In the genomic region with DNA sequence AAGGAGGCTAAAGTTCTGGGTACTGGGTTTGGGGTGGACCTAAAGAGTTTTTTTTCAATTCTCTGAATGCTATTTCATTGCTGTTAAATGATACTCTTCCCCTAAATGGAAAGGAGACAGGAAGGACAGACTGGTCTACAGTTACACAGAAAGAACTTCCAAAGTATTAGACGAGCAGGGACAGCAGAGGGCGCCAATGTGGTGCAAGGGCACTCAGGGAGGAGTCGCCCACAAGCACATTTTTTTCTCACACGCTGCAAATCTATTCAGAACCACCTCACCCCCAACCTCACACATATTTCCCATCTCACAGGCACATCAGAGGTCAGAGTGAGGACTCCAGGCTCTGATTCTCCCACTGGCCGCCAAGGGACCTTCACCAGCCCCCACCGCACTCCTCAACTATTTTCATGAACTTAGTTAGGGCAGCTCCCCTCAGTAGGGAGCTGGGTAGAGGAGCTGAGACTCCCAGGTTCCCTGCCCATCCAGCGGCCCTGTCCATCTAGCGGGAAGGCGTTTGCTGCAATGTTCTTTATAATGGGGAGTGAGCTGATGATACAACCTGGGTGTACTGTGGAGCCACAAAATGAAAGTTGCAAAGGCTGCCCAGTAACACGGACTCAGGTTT, we compare ENCODE assay signal across 8 cellular contexts. TPM values are rescaled to one million over a fixed set of nuclear protein-coding genes. Genes with fewer than 3 reads are reported as not detected.
DNase-seq lines count a peak whose midpoint lies in the region; ATAC-seq and TF ChIP-seq lines count a peak whose summit lies in the region.

No MANE protein-coding gene starts in this region.

- DNase-seq in DMS153 treated with DMSO at 0.1 percent for 48 hours (lab: John Stamatoyannopoulos, UW; ENCODE audit: unreplicated experiment) (peak; percentile 70), NCI-H524 (lab: John Stamatoyannopoulos, UW) (peak; percentile 72 to 87), colonic mucosa (peak; percentile 94), left kidney (ENCODE audit: low read depth, low spot score) (peak; percentile 93)
- peak; percentile 69 to 80 for DNase-seq in activated CD4-positive, alpha-beta T cell treated with anti-CD3 and anti-CD28 coated beads for 24 hours (ENCODE audit: low read depth in 2 of 2)
- DNase-seq in stimulated activated CD4-positive, alpha-beta T cell treated with anti-CD3 and anti-CD28 coated beads, Interleukin-2, amount 100 ng/mL, for 4 hours (ENCODE audit: low read depth), result peak; percentile 63

- peaks cover 32% of the 10 kb centered on the region for H3K27me3 ChIP-seq in colonic mucosa

- peak; percentile 53 for ATAC-seq in HG03378 (IDR thresholded peaks at IDR 0.05; ENCODE audit: unreplicated experiment)
- no peak for ATAC-seq in GM18867 (IDR thresholded peaks at IDR 0.05; ENCODE audit: unreplicated experiment)

- H3K4me1 ChIP-seq in colonic mucosa, result peaks cover 12% of the 10 kb centered on the region

- peak overlapping the region; percentile 27 for H3K27ac ChIP-seq in colonic mucosa

- no peaks in the 10 kb centered on the region for H3K36me3 ChIP-seq in colonic mucosa

- intact Hi-C loops in colonic mucosa (cut with DNase I), result no loop called here

- H3K4me3 ChIP-seq in colonic mucosa, result no peak overlapping the region

- H3K9ac ChIP-seq in colonic mucosa (ENCODE audit: low read depth in 2 of 2, low read length in 2 of 2), result no peak overlapping the region

- TF ChIP-seq CTCF in colonic mucosa (IDR thresholded peaks at IDR 0.05), result peak; percentile 77

- H3K9me3 ChIP-seq in colonic mucosa, result no peaks in the 10 kb centered on the region

RNA-seq across cellular contexts. Expression of a gene that starts 6.8 kb away (rescaled TPM):
- 100 to 1,000 TPM; 111 to 397 TPM for total RNA-seq in colonic mucosa
